1 cellular context compared by ENCODE assay signal in genomic region chr1:225426395-225427248, GRCh38.
TF ChIP-seq lines count a peak whose summit lies in the region.

No MANE protein-coding gene starts in this region.

TF ChIP-seq in HepG2, 621 proteins besides CTCF, POLR2A, EP300 and RAD21 (continued from another document and continues in another):
- 0 out of 2 replicates have a peak, but pooled peaks have one; percentile 46 for TF ChIP-seq NFAT5 (CRISPR knock-in tag; IDR thresholded peaks at IDR 0.05)
- TF ChIP-seq FOXA3 (CRISPR knock-in tag; IDR thresholded peaks at IDR 0.05) = no peak
- TF ChIP-seq FOXO4 (CRISPR knock-in tag; conservative IDR thresholded peaks at IDR 0.05) = no peak
- peak; percentile 65; the same call in 1 of the 2 replicates for TF ChIP-seq ZNF430 (CRISPR knock-in tag; IDR thresholded peaks at IDR 0.05)
- TF ChIP-seq NR1H2 (CRISPR knock-in tag; IDR thresholded peaks at IDR 0.05; ENCODE audit: borderline replicate concordance, low read depth) = 0 out of 2 replicates have a peak, but pooled peaks have one; percentile 42
- no peak for TF ChIP-seq HDAC6 (IDR thresholded peaks at IDR 0.05; ENCODE audit: low read depth, low read length)
- TF ChIP-seq PAXIP1 (CRISPR knock-in tag; conservative IDR thresholded peaks at IDR 0.05) = no peak
- TF ChIP-seq HNRNPH1 (optimal IDR thresholded peaks at IDR 0.05; ENCODE audit: low read depth, low read length) = no peak
- no peak for TF ChIP-seq ZNF180 (CRISPR knock-in tag; IDR thresholded peaks at IDR 0.05; ENCODE audit: borderline replicate concordance, low read depth)
- no peak for TF ChIP-seq ZNF326 (CRISPR knock-in tag; IDR thresholded peaks at IDR 0.05; ENCODE audit: borderline replicate concordance)
- 0 out of 2 replicates have a peak, but pooled peaks have one; percentile 45 for TF ChIP-seq ZNF746 (CRISPR knock-in tag; IDR thresholded peaks at IDR 0.05)
- peak; percentile 73; the same call in 1 of the 2 replicates for TF ChIP-seq CREB3 (CRISPR knock-in tag; IDR thresholded peaks at IDR 0.05)
- no peak for TF ChIP-seq RXRB (CRISPR knock-in tag; IDR thresholded peaks at IDR 0.05; ENCODE audit: borderline replicate concordance)
- TF ChIP-seq DPF2 (CRISPR knock-in tag; IDR thresholded peaks at IDR 0.05; ENCODE audit: borderline replicate concordance, low read depth) = no peak
- TF ChIP-seq ZNF407 (CRISPR knock-in tag; IDR thresholded peaks at IDR 0.05; ENCODE audit: not compliant biosample characterization) = peak; percentile 73
- TF ChIP-seq HDAC2 (CRISPR knock-in tag; IDR thresholded peaks at IDR 0.05) = no peak; the same call in 1 of the 2 replicates
- no peak for TF ChIP-seq ZFP91 (CRISPR knock-in tag; IDR thresholded peaks at IDR 0.05; ENCODE audit: borderline replicate concordance)
- no peak for TF ChIP-seq MED1 (CRISPR knock-in tag; IDR thresholded peaks at IDR 0.05)
- TF ChIP-seq JDP2 (CRISPR knock-in tag; IDR thresholded peaks at IDR 0.05; ENCODE audit: borderline replicate concordance) = no peak
- no peak for TF ChIP-seq ATRX (CRISPR knock-in tag; IDR thresholded peaks at IDR 0.05; ENCODE audit: borderline replicate concordance)
- peak; percentile 96 for TF ChIP-seq GZF1 (CRISPR knock-in tag; IDR thresholded peaks at IDR 0.05)
- no peak; the same call in 1 of the 2 replicates for TF ChIP-seq CENPT (CRISPR knock-in tag; IDR thresholded peaks at IDR 0.05; ENCODE audit: low read depth)
- no peak for TF ChIP-seq EZH2 (conservative IDR thresholded peaks at IDR 0.05; ENCODE audit: low read depth, low read length)
- no peak for TF ChIP-seq ZNF512 (CRISPR knock-in tag; IDR thresholded peaks at IDR 0.05)
- no peak for TF ChIP-seq ZNF674 (CRISPR knock-in tag; IDR thresholded peaks at IDR 0.05; ENCODE audit: low read depth)
- no peak for TF ChIP-seq ZFP36 (IDR thresholded peaks at IDR 0.05; ENCODE audit: borderline replicate concordance, low read depth, low read length, partially characterized antibody)
- no peak for TF ChIP-seq ESRRA (CRISPR knock-in tag; IDR thresholded peaks at IDR 0.05; ENCODE audit: low read depth)
- TF ChIP-seq GLI4 (CRISPR knock-in tag; IDR thresholded peaks at IDR 0.05; ENCODE audit: borderline replicate concordance) = 0 out of 2 replicates have a peak, but pooled peaks have one; percentile 61
- no peak for TF ChIP-seq E2F5 (CRISPR knock-in tag; conservative IDR thresholded peaks at IDR 0.05)
- no peak for TF ChIP-seq NBN (conservative IDR thresholded peaks at IDR 0.05)
- TF ChIP-seq ZNF329 (CRISPR knock-in tag; IDR thresholded peaks at IDR 0.05; ENCODE audit: low read depth) = no peak
- no peak for TF ChIP-seq SMC3 (IDR thresholded peaks at IDR 0.05; ENCODE audit: low read length)
- no peak for TF ChIP-seq TAF1 (CRISPR knock-in tag; IDR thresholded peaks at IDR 0.05)
- no peak for TF ChIP-seq RFX1 (IDR thresholded peaks at IDR 0.05)
